ENCODE assay signal across 8 cellular contexts in the genomic region with DNA sequence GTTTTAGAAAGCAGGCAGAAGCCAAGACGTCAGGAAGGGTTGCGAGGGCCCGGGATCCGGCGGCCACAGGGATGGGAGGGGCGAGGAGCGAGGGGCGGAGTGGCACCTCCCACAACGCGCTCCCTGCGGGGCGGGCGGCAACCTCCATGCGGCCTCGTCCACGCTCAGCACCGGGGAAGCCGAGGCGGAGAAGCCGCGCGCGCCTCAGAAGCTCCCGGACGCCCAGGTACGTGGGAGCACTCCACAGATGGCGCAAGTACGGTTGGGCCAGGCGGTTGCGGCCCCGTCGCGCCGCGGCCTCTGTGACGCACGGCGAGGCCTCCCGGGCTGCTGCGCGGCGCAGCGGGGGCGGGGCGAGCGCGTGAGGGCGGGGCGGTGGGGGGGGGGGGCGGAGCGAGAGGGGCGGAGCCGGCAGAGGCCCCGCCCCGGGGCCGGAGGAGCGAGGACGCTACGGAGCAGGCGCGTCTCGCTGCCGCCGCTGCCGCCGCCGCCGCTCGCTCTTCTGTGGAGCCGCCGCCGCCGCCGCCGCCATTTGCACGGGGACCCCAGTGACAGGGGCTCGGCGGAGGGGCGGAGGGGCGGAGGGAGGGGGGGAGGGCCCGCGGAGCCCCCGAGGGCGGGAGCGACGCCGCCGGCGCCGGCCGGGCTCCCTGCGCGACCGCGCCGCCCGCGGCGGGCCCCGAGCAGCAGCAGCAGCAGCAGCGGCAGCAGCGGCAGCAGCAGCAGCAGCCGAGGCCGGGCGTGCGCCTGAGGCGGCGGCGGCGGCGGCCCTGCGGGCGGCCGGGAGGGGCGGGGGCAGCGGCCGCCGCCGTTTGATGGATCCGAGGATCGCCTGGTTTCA. TPM values are rescaled to one million over a fixed set of nuclear protein-coding genes. Genes with fewer than 3 reads are reported as not detected.
A peak's percentile ranks its signal among the peaks of the same experiment; 100 is the strongest.
DNase-seq lines count a peak whose midpoint lies in the region; ATAC-seq and TF ChIP-seq lines count a peak whose summit lies in the region.

A gene (plus strand): TSS at position 500 of the 841 bp plus-strand sequence. CDS start 316 bp downstream, at position 816.

- H3K36me3 Mint-ChIP-seq in Caco-2 (ENCODE audit: insufficient read depth, unreplicated experiment), result peaks cover 16% of the 10 kb centered on the region
- H3K36me3 Mint-ChIP-seq in activated T-cell treated with anti-CD3 and anti-CD28 coated beads, Interleukin-2, amount 50 U/mL, for 4 hours (ENCODE audit: insufficient read depth), result peaks cover 3% of the 10 kb centered on the region

- POLR2A ChIA-PET in Caco-2 (lab: Charles Lee), result no interaction called here

- no peaks in the 10 kb centered on the region for H3K27me3 ChIP-seq in Caco-2 (replicated peaks; ENCODE audit: control insufficient read depth, insufficient read depth, low read length)
- H3K27me3 ChIP-seq in esophagus (ENCODE audit: control insufficient read depth in 1 of 2, insufficient read depth in 2 of 2, low read length in 2 of 2), result no peaks in the 10 kb centered on the region
- H3K27me3 ChIP-seq in muscle layer of duodenum (ENCODE audit: low read depth, low read length), result no peaks in the 10 kb centered on the region

- intact Hi-C loops in Caco-2 (cut with micrococcal nuclease; ENCODE audit: unreplicated experiment), result loop anchor here (1.0 kb wide), 1 partner anchor 39 kb away; no protein-coding TSS in a partner anchor

- no peaks in the 10 kb centered on the region for H3K9me3 ChIP-seq in Caco-2
- H3K9me3 ChIP-seq in esophagus (ENCODE audit: control insufficient read depth in 2 of 2, insufficient read depth in 1 of 2, low read depth in 1 of 2, low read length in 1 of 2), result no peaks in the 10 kb centered on the region
- no peaks in the 10 kb centered on the region for H3K9me3 ChIP-seq in muscle layer of duodenum (ENCODE audit: control insufficient read depth in 1 of 2, low read length in 2 of 2)

- peak within 1 kb of the TSS; percentile 87 for H3K27ac Mint-ChIP-seq in Caco-2 (ENCODE audit: unreplicated experiment)

- H3K4me1 ChIP-seq in Caco-2 (peaks cover 16% of the 10 kb centered on the region), esophagus (ENCODE audit: control insufficient read depth in 2 of 2, insufficient read depth in 2 of 2, low read length in 1 of 2) (peaks cover 2 to 4% of the 10 kb centered on the region in 2 donors), muscle layer of duodenum (ENCODE audit: control insufficient read depth in 1 of 2, insufficient read depth in 2 of 2, low read length in 2 of 2) (peaks cover 3 to 19% of the 10 kb centered on the region in 2 donors)

- H3K9me3 Mint-ChIP-seq in Caco-2 (ENCODE audit: unreplicated experiment), result no peaks in the 10 kb centered on the region
- no peaks in the 10 kb centered on the region for H3K9me3 Mint-ChIP-seq in activated T-cell treated with anti-CD3 and anti-CD28 coated beads, Interleukin-2, amount 50 U/mL, for 4 hours

- DNase-seq in Caco-2 (peak; percentile 90 to 92), HPDE6-E6E7 (ENCODE audit: extremely low spot score) (peak; percentile 90), OCI-M1 (lab: John Stamatoyannopoulos, UW) (peak; percentile 74)
- peak; percentile 86 for DNase-seq in activated T-cell treated with anti-CD3 and anti-CD28 coated beads, Interleukin-2, amount 50 U/mL, for 4 hours
- peak; percentile 69 for DNase-seq in stimulated activated CD8-positive, alpha-beta memory T cell treated with anti-CD3 and anti-CD28 coated beads, Interleukin-7, amount 100 ng/mL, for 24 hours (ENCODE audit: low read depth)

- CTCF ChIA-PET in Caco-2 (lab: Charles Lee), result interaction anchor here (1.3 kb wide), 1 partner anchor 128 kb away, joined by 9 read pairs; a partner anchor contains a TSS

- H3K4me3 ChIP-seq in Caco-2 (ENCODE audit: low read depth, low read length) (peak within 1 kb of the TSS; percentile 97), esophagus (ENCODE audit: low read depth in 1 of 2, low read length in 2 of 2) (peak within 1 kb of the TSS; percentile 87 to 95), muscle layer of duodenum (ENCODE audit: low read depth in 1 of 2, low read length in 2 of 2) (peak within 1 kb of the TSS; percentile 88 to 97)

- peak within 1 kb of the TSS; percentile 78 for H3K4me3 Mint-ChIP-seq in Caco-2 (ENCODE audit: unreplicated experiment)
- H3K4me3 Mint-ChIP-seq in activated T-cell treated with anti-CD3 and anti-CD28 coated beads, Interleukin-2, amount 50 U/mL, for 4 hours, result peak within 1 kb of the TSS; percentile 87

- ATAC-seq in GM19468 (IDR thresholded peaks at IDR 0.05; ENCODE audit: extremely low read depth, unreplicated experiment), result peak; percentile 63
- ATAC-seq in activated T-cell treated with anti-CD3 and anti-CD28 coated beads, Interleukin-2, amount 50 U/mL, for 4 hours, result peak; percentile 71

- H3K27ac ChIP-seq in esophagus (ENCODE audit: low read depth in 2 of 2, low read length in 1 of 2) (peak within 1 kb of the TSS; percentile 93 to 98), muscle layer of duodenum (ENCODE audit: low read length) (peak within 1 kb of the TSS; percentile 87)

- no peak for TF ChIP-seq CTCF in Caco-2 (IDR thresholded peaks at IDR 0.05; ENCODE audit: insufficient read depth in 1 of 2, low read depth in 1 of 2, low read length in 1 of 2, severe bottlenecking in 1 of 2, unreplicated experiment in 1 of 2)

- no peaks in the 10 kb centered on the region for H3K27me3 Mint-ChIP-seq in Caco-2 (ENCODE audit: insufficient read depth, unreplicated experiment)
- H3K27me3 Mint-ChIP-seq in activated T-cell treated with anti-CD3 and anti-CD28 coated beads, Interleukin-2, amount 50 U/mL, for 4 hours (ENCODE audit: low read depth), result no peaks in the 10 kb centered on the region

- no TSS peak for BruUV-seq in Caco-2 (replicated peaks; lab: Mats Ljungman, UMichigan)

- H3K36me3 ChIP-seq in Caco-2 (ENCODE audit: control insufficient read depth, insufficient read depth, low read length) (no peaks in the 10 kb centered on the region; the same call in 1 of the 2 replicates), esophagus (ENCODE audit: control insufficient read depth in 2 of 2, insufficient read depth in 2 of 2, low read length in 1 of 2) (no peaks in the 10 kb centered on the region), muscle layer of duodenum (ENCODE audit: control insufficient read depth in 1 of 2, insufficient read depth in 2 of 2, low read length in 2 of 2) (no peaks in the 10 kb centered on the region)

- WGBS in esophagus, 2 donors, result 0% methylated on average over 47 to 106 of the region's 121 CpGs

- H3K4me1 Mint-ChIP-seq in Caco-2 (ENCODE audit: low read depth, unreplicated experiment), result peaks cover 15% of the 10 kb centered on the region
- H3K4me1 Mint-ChIP-seq in activated T-cell treated with anti-CD3 and anti-CD28 coated beads, Interleukin-2, amount 50 U/mL, for 4 hours (ENCODE audit: low read depth), result peaks cover 32% of the 10 kb centered on the region

RNA-seq across cellular contexts. Expression of the gene that starts here (rescaled TPM):
- 28.6 and 29.3 TPM in 2 replicates for total RNA-seq in Caco-2 (2022)
- total RNA-seq in activated T-cell treated with anti-CD3 and anti-CD28 coated beads, Interleukin-2, amount 50 U/mL, for 4 hours, result 10 to 100 TPM; 26.0 to 28.7 (median 27.8) TPM
- polyA plus RNA-seq in esophagus, result 1 to 10 TPM; 2.6 to 3.0 TPM

Comparison
In these comparisons a context has a peak if more than half of its experiments do, and no peak if none do; other contexts are left out.
1. Peak in every context shown above with its lines: DNase-seq, ATAC-seq, H3K4me3 ChIP-seq and H3K27ac ChIP-seq.